ENCODE assay signal across 8 cellular contexts in the genomic region with DNA sequence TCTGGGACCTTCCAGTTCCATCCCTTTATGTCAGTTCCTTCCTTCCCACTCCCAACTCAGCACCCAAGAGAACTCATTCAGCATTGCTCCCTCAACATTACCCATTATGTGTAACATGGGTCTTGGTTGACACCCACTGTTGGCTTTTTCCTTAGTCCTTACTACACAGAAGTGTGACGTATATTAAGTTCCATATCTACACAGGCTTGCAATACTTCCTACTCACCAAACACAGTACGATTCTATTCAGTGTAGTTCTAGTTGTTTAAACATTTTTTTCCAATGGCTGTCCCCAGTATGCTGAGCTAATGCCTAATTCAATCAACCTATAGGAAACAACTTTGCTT. TPM values are rescaled to one million over a fixed set of nuclear protein-coding genes. Genes with fewer than 3 reads are reported as not detected.
DNase-seq lines count a peak whose midpoint lies in the region; ATAC-seq and TF ChIP-seq lines count a peak whose summit lies in the region.

No MANE protein-coding gene starts in this region.

- no peaks in the 10 kb centered on the region for H3K36me3 ChIP-seq in neutrophil

- peaks cover 0 to 3% (median 0%) of the 10 kb centered on the region in 5 experiments for H3K9me3 Mint-ChIP-seq in brain

- ATAC-seq in GM19351 (IDR thresholded peaks at IDR 0.05; ENCODE audit: unreplicated experiment) = peak; percentile 23
- ATAC-seq in HG03108 (IDR thresholded peaks at IDR 0.05; ENCODE audit: unreplicated experiment) = peak; percentile 7
- ATAC-seq in GM21717 (IDR thresholded peaks at IDR 0.05; ENCODE audit: unreplicated experiment) = no peak

- H3K27ac ChIP-seq in neutrophil = peak overlapping the region; percentile 89

- H3K9me3 ChIP-seq in neutrophil = no peaks in the 10 kb centered on the region

- H3K4me3 Mint-ChIP-seq in brain = no peak overlapping the region

- H3K4me1 Mint-ChIP-seq in brain = peaks cover 32% of the 10 kb centered on the region

- peak overlapping the region in 3 of 5 experiments; percentile 1 to 50 (median 1) for H3K27ac Mint-ChIP-seq in brain

- H3K4me3 ChIP-seq in neutrophil (ENCODE audit: low read depth in 1 of 2, low read length in 1 of 2) = peak overlapping the region; percentile 17 to 23

- H3K27me3 ChIP-seq in neutrophil = no peaks in the 10 kb centered on the region

- DNase-seq in stimulated activated CD4-positive, alpha-beta T cell treated with anti-CD3 and anti-CD28 coated beads, Interleukin-4, amount 100 ng/mL, for 4 hours = no peak
- DNase-seq in DMS 273 treated with DMSO at 0.1 percent for 48 hours (lab: John Stamatoyannopoulos, UW) (no peak), iPS-NIHi11 (ENCODE audit: low spot score) (no peak)

- H3K27me3 Mint-ChIP-seq in brain = no peaks in the 10 kb centered on the region

- no peaks in the 10 kb centered on the region for H3K36me3 Mint-ChIP-seq in brain

- no peak for TF ChIP-seq CTCF in brain (conservative IDR thresholded peaks at IDR 0.05)
- no peak for TF ChIP-seq CTCF in neutrophil (IDR thresholded peaks at IDR 0.05)

- peaks cover 15 to 19% of the 10 kb centered on the region in 2 experiments for H3K4me1 ChIP-seq in neutrophil (ENCODE audit: control insufficient read depth in 1 of 2, insufficient read depth in 1 of 2, low read depth in 1 of 2, low read length in 1 of 2)

RNA-seq across cellular contexts. Expression of a gene that starts 37.7 kb away (rescaled TPM):
- polyA plus RNA-seq in brain (ENCODE audit: insufficient read depth, low read depth, low replicate concordance) = 0.63 TPM
